ENCODE assay signal across 20 cellular contexts in the genomic region with DNA sequence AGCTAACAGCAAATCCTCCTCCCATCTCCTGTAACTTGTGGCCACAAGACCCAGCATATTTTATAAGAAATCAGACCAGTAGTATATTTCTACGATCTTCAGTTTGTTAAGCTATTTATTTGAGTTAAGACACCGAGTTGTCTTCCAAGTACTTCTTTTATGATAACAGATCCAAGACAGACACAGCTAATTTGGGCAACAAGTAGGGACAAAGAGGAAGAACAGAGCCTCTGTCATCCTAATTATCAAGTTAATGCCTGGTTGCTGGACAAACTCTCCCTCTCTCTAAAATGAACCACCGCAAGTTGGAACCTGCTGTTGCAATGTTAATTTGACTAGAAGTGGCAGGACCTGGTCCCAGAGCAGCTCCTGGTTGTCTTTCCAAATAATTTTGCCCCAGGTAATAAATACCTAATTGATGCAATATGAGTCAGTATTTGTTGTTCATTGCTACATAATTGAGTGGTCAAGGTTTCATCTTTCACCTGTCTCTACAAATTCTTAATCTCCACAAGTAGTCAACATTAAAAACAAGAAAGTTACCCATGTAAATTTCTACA.
"Had no signal": no experiment of that assay in that cellular context is flagged by ENCODE, and none has a peak within 500 bp of the region (broad histone marks: within the 10 kb centered on the region; RNA-seq: fewer than 3 reads in every experiment).

No MANE protein-coding gene starts in this region.

- FAIRE-seq: astrocyte, endometrium had no signal

- H3K4me1 ChIP-seq: upper lobe of left lung had no signal

- H3K27me3 ChIP-seq: cardiac muscle cell, dorsolateral prefrontal cortex, esophagus squamous epithelium, suprapubic skin, upper lobe of left lung had no signal

- H3K9me3 Mint-ChIP-seq: activated CD8-positive, alpha-beta T cell treated with anti-CD3 and anti-CD28 coated beads for 36 hours; activated T-cell treated with anti-CD3 and anti-CD28 coated beads, Interleukin-2, amount 50 U/mL, for 4 hours; natural killer cell treated with Interleukin-12 subunit alpha and Interleukin-12 subunit beta and Interleukin-15 and Interleukin-18, amount 100 ng/mL, for 72 hours; stimulated activated naive CD8-positive, alpha-beta T cell treated with anti-CD3 and anti-CD28 coated beads, Interleukin-15, Interleukin-2, amounts not matched to agents 100 ng/mL and 50 ng/mL, for 24 hours had no signal

- DNase-seq: activated CD4-positive, alpha-beta T cell treated with anti-CD3 and anti-CD28 coated beads for 4 hours; activated CD8-positive, alpha-beta T cell treated with anti-CD3 and anti-CD28 coated beads for 36 hours; activated effector memory CD4-positive, alpha-beta T cell treated with Interleukin-2 at 50 U/mL for 16 hours; activated naive CD4-positive, alpha-beta T cell treated with anti-CD3 and anti-CD28 coated beads, Interleukin-2, amount 50 U/mL, for 16 hours; activated T-cell treated with anti-CD3 and anti-CD28 coated beads, Interleukin-2, amount 50 U/mL, for 4 hours; esophagus squamous epithelium; kidney glomerular epithelial cell; left ventricle myocardium superior; mesenchymal stem cell; occipital lobe; right cardiac atrium; T-helper 17 cell; upper lobe of left lung had no signal

- H3K36me3 ChIP-seq: cardiac muscle cell, esophagus squamous epithelium, suprapubic skin, upper lobe of left lung had no signal

- H3K27ac ChIP-seq: cardiac muscle cell, suprapubic skin, upper lobe of left lung had no signal

- H3K4me3 Mint-ChIP-seq: activated CD8-positive, alpha-beta T cell treated with anti-CD3 and anti-CD28 coated beads for 36 hours; activated T-cell treated with anti-CD3 and anti-CD28 coated beads, Interleukin-2, amount 50 U/mL, for 4 hours; natural killer cell treated with Interleukin-12 subunit alpha and Interleukin-12 subunit beta and Interleukin-15 and Interleukin-18, amount 100 ng/mL, for 72 hours; stimulated activated naive CD8-positive, alpha-beta T cell treated with anti-CD3 and anti-CD28 coated beads, Interleukin-15, Interleukin-2, amounts not matched to agents 100 ng/mL and 50 ng/mL, for 24 hours; T-helper 17 cell had no signal

- H3K27ac Mint-ChIP-seq: activated CD8-positive, alpha-beta T cell treated with anti-CD3 and anti-CD28 coated beads for 36 hours; natural killer cell treated with Interleukin-12 subunit alpha and Interleukin-12 subunit beta and Interleukin-15 and Interleukin-18, amount 100 ng/mL, for 72 hours; stimulated activated naive CD8-positive, alpha-beta T cell treated with anti-CD3 and anti-CD28 coated beads, Interleukin-15, Interleukin-2, amounts not matched to agents 100 ng/mL and 50 ng/mL, for 24 hours; T-helper 17 cell had no signal

- H3K4me1 Mint-ChIP-seq: T-helper 17 cell had no signal

- H3K27me3 Mint-ChIP-seq: activated CD8-positive, alpha-beta T cell treated with anti-CD3 and anti-CD28 coated beads for 36 hours; natural killer cell treated with Interleukin-12 subunit alpha and Interleukin-12 subunit beta and Interleukin-15 and Interleukin-18, amount 100 ng/mL, for 72 hours; stimulated activated naive CD8-positive, alpha-beta T cell treated with anti-CD3 and anti-CD28 coated beads, Interleukin-15, Interleukin-2, amounts not matched to agents 100 ng/mL and 50 ng/mL, for 24 hours; T-helper 17 cell had no signal

- ATAC-seq: activated CD8-positive, alpha-beta T cell treated with anti-CD3 and anti-CD28 coated beads for 36 hours; activated T-cell treated with anti-CD3 and anti-CD28 coated beads, Interleukin-2, amount 50 U/mL, for 4 hours; left ventricle myocardium superior; natural killer cell treated with Interleukin-12 subunit alpha and Interleukin-12 subunit beta and Interleukin-15 and Interleukin-18, amount 100 ng/mL, for 72 hours; right cardiac atrium; T-helper 17 cell had no signal

- H3K9me3 ChIP-seq: esophagus squamous epithelium, suprapubic skin, upper lobe of left lung had no signal

- H3K4me3 ChIP-seq: cardiac muscle cell, dorsolateral prefrontal cortex, esophagus squamous epithelium, suprapubic skin, upper lobe of left lung had no signal

- H3K36me3 Mint-ChIP-seq: natural killer cell treated with Interleukin-12 subunit alpha and Interleukin-12 subunit beta and Interleukin-15 and Interleukin-18, amount 100 ng/mL, for 72 hours had no signal
